ENCODE assay signal across 28 cellular contexts in genomic region chr5:163619273-163619672, GRCh38.
"Had no signal": no experiment of that assay in that cellular context is flagged by ENCODE, and none has a peak within 500 bp of the region (broad histone marks: within the 10 kb centered on the region; RNA-seq: fewer than 3 reads in every experiment).

No MANE protein-coding gene starts in this region.

- H3K4me2 ChIP-seq: hepatocyte had no signal

- H3K4me3 Mint-ChIP-seq: endodermal cell, immature natural killer cell, mesothelial cell of epicardium, naive B cell had no signal

- H3K27ac Mint-ChIP-seq: endodermal cell, immature natural killer cell, mesothelial cell of epicardium, naive B cell had no signal

- H3K36me3 Mint-ChIP-seq: immature natural killer cell, mesothelial cell of epicardium, naive B cell had no signal

- H3K9me3 ChIP-seq: esophagus squamous epithelium, gastrocnemius medialis, heart left ventricle, left lung, lower lobe of right lung, mucosa of descending colon had no signal

- H3K4me1 ChIP-seq: esophagus squamous epithelium, gastrocnemius medialis, heart left ventricle, left lung, lower lobe of right lung had no signal

- H3K27ac ChIP-seq: coronary artery, dorsolateral prefrontal cortex, epithelial cell of prostate, esophagus squamous epithelium, gastrocnemius medialis, heart left ventricle, hepatocyte, left lung, lower lobe of right lung had no signal

- H3K27me3 ChIP-seq: dorsolateral prefrontal cortex, esophagus squamous epithelium, gastrocnemius medialis, heart left ventricle, hepatocyte, left lung had no signal

- H3K36me3 ChIP-seq: esophagus squamous epithelium, gastrocnemius medialis, heart left ventricle, left lung, lower lobe of right lung had no signal

- H3K4me1 Mint-ChIP-seq: immature natural killer cell, mesothelial cell of epicardium, naive B cell had no signal

- FAIRE-seq: colon, endometrium, keratinocyte had no signal

- DNase-seq: dermis blood vessel endothelial cell; dorsolateral prefrontal cortex; effector CD4-positive, alpha-beta T cell; effector memory CD4-positive, alpha-beta T cell; endodermal cell; erythroblast; esophagus squamous epithelium; foreskin fibroblast; foreskin melanocyte; gastrocnemius medialis; heart left ventricle; hypothalamus; immature natural killer cell; left cardiac atrium; left lung; left ventricle myocardium superior; lower lobe of right lung; mesenchymal stem cell; mucosa of descending colon; naive B cell had no signal

- H3K4me3 ChIP-seq: coronary artery, dorsolateral prefrontal cortex, esophagus squamous epithelium, gastrocnemius medialis, heart left ventricle, hepatocyte, left lung, lower lobe of right lung, mucosa of descending colon had no signal

- H2AFZ ChIP-seq: hepatocyte had no signal

- ATAC-seq: esophagus mucosa, gastrocnemius medialis, heart left ventricle, left cardiac atrium, left lung, left ventricle myocardium superior, lower lobe of right lung, mucosa of descending colon had no signal
